Comparison of ENCODE assay signal across 23 cellular contexts in genomic region chr4:54992266-54992665, GRCh38.
"Had no signal": no experiment of that assay in that cellular context is flagged by ENCODE, and none has a peak within 500 bp of the region (broad histone marks: within the 10 kb centered on the region; RNA-seq: fewer than 3 reads in every experiment).

No MANE protein-coding gene starts in this region.

- H3K27me3 ChIP-seq: gastrocnemius medialis, neural progenitor cell, right lobe of liver, testis, tibial artery had no signal

- H2AFZ ChIP-seq: neural progenitor cell, parathyroid adenoma had no signal

- H3K36me3 ChIP-seq: gastrocnemius medialis, neural progenitor cell, right lobe of liver had no signal

- H3K4me2 ChIP-seq: neural progenitor cell, smooth muscle cell had no signal

- H3K4me3 ChIP-seq: gastrocnemius medialis, lung, neural progenitor cell, right lobe of liver, smooth muscle cell, testis, tibial artery had no signal

- H3K9me3 ChIP-seq: gastrocnemius medialis, right lobe of liver, testis had no signal

- H3K4me1 ChIP-seq: gastrocnemius medialis, neural progenitor cell, parathyroid adenoma, right lobe of liver, testis, tibial artery had no signal

- H3K9ac ChIP-seq: neural progenitor cell, parathyroid adenoma had no signal

- ATAC-seq: effector memory CD8-positive, alpha-beta T cell; gastrocnemius medialis; left lobe of liver; naive thymus-derived CD4-positive, alpha-beta T cell; right lobe of liver; stimulated activated naive CD8-positive, alpha-beta T cell treated with anti-CD3 and anti-CD28 coated beads, Interleukin-15, Interleukin-2, amounts not matched to agents 100 U/mL and 50 U/mL, for 24 hours had no signal

- H3K79me2 ChIP-seq: parathyroid adenoma had no signal

- H3K27ac ChIP-seq: gastrocnemius medialis, neural progenitor cell, parathyroid adenoma, right lobe of liver, testis, tibial artery had no signal

- DNase-seq: cortex of kidney; effector memory CD8-positive, alpha-beta T cell; erythroblast; gastrocnemius medialis; head of caudate nucleus; kidney; mesendoderm; midbrain; naive thymus-derived CD4-positive, alpha-beta T cell; right lobe of liver; stimulated activated CD4-positive, alpha-beta T cell treated with anti-CD3 and anti-CD28 coated beads, Interleukin-12 subunit alpha, Interleukin-12 subunit beta, amount 100 ng/mL, for 4 hours; stimulated activated CD4-positive, alpha-beta T cell treated with anti-CD3 and anti-CD28 coated beads, Interleukin-1b, Interleukin-23, amount 100 ng/mL, for 48 hours; stimulated activated CD4-positive, alpha-beta T cell treated with anti-CD3 and anti-CD28 coated beads, Interleukin-4, amount 100 ng/mL, for 1 hour; stimulated activated CD8-positive, alpha-beta memory T cell treated with anti-CD3 and anti-CD28 coated beads, Interleukin-4, amount 100 ng/mL, for 48 hours; stimulated activated naive CD8-positive, alpha-beta T cell treated with anti-CD3 and anti-CD28 coated beads, Interleukin-15, Interleukin-2, amounts not matched to agents 100 U/mL and 50 U/mL, for 24 hours; substantia nigra; testis; tibial artery had no signal
